ENCODE assay signal across 30 cellular contexts in the genomic region with DNA sequence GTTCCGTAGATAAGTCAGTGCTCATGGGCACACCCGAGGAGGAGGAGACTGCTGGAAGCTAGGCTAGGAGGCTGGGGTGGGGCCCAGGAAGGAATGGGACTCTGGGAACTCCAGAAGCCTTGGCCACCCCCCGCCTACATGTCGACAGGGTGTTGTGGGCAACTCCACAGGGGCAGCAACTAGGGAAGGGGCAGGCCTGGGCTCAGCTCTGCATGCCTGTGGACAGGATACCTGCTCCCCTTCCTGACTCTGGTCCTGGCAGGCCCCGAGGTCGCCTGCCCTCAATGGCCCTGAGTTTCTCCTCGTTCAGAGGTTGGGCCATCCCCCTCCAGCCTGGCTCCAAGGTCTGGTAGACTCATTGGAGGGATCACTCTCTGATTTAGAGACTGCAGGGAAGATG.
"Had no signal": no experiment of that assay in that cellular context is flagged by ENCODE, and none has a peak within 500 bp of the region (broad histone marks: within the 10 kb centered on the region; RNA-seq: fewer than 3 reads in every experiment).

No MANE protein-coding gene starts in this region.

- FAIRE-seq: TTC549 had no signal

- H3K27me3 ChIP-seq: ascending aorta, cardiac muscle cell had no signal

- H3K4me3 ChIP-seq: ascending aorta, cardiac muscle cell had no signal

- H3K36me3 ChIP-seq: ascending aorta, cardiac muscle cell, WERI-Rb-1 had no signal

- H3K27ac ChIP-seq: ascending aorta, cardiac muscle cell, WERI-Rb-1 had no signal

- H3K4me1 ChIP-seq: ascending aorta had no signal

- H3K9me3 ChIP-seq: ascending aorta had no signal

- DNase-seq: activated CD4-positive, alpha-beta memory T cell treated with anti-CD3 and anti-CD28 coated beads, Interleukin-2, amount 10 ng/mL, durations not matched to agents 7 days and 5 days; activated CD4-positive, alpha-beta T cell treated with anti-CD3 and anti-CD28 coated beads for 1 hour; activated CD4-positive, alpha-beta T cell treated with anti-CD3 and anti-CD28 coated beads for 36 hours; activated CD4-positive, alpha-beta T cell treated with anti-CD3 and anti-CD28 coated beads for 48 hours; activated CD4-positive, alpha-beta T cell treated with anti-CD3 and anti-CD28 coated beads, Interleukin-2, amount 10 ng/mL, durations not matched to agents 7 days and 5 days; activated CD4-positive, alpha-beta T cell treated with anti-CD3 and anti-CD28 coated beads, Interleukin-2, amount 50 U/mL, for 48 hours; activated CD4-positive, CD25-positive, alpha-beta regulatory T cell; activated CD8-positive, alpha-beta memory T cell treated with anti-CD3 and anti-CD28 coated beads for 24 hours; activated CD8-positive, alpha-beta memory T cell treated with anti-CD3 and anti-CD28 coated beads, Interleukin-2, amount 10 ng/mL, durations not matched to agents 7 days and 5 days; activated CD8-positive, alpha-beta memory T cell treated with anti-CD3 and anti-CD28 coated beads, Interleukin-2, amount 50 U/mL, for 48 hours; activated CD8-positive, alpha-beta T cell treated with anti-CD3 and anti-CD28 coated beads, Interleukin-2, amount 10 ng/mL, durations not matched to agents 7 days and 5 days; activated effector memory CD4-positive, alpha-beta T cell treated with Interleukin-2 at 50 U/mL for 16 hours; activated gamma-delta T cell; activated naive CD4-positive, alpha-beta T cell treated with anti-CD3 and anti-CD28 coated beads, Interleukin-2, amount 10 ng/mL, durations not matched to agents 7 days and 5 days; activated naive CD4-positive, alpha-beta T cell treated with Interleukin-2 at 50 U/mL for 16 hours; activated naive CD8-positive, alpha-beta T cell treated with anti-CD3 and anti-CD28 coated beads, Interleukin-2, amount 10 ng/mL, durations not matched to agents 7 days and 5 days; activated naive CD8-positive, alpha-beta T cell treated with anti-CD3 and anti-CD28 coated beads, Interleukin-2, amount 50 U/mL, for 24 hours; activated T-cell treated with anti-CD3 and anti-CD28 coated beads, Interleukin-2, amount 50 U/mL, for 24 hours; activated T-cell treated with anti-CD3 and anti-CD28 coated beads, Interleukin-2, amount 50 U/mL, for 48 hours; amygdala; anterior cingulate cortex; caudate nucleus; cerebellar nuclear complex; T-helper 1 cell; T-helper 2 cell; T-helper 9 cell; WERI-Rb-1 had no signal
